In genomic region chr1:91876040-91876470, GRCh38 we compare ENCODE assay signal across 1 cellular context.
TF ChIP-seq lines count a peak whose summit lies in the region.

No MANE protein-coding gene starts in this region.

TF ChIP-seq in GM12878, 131 proteins besides CTCF, POLR2A, EP300 and RAD21 (continued from another document):
- TF ChIP-seq E2F8 (IDR thresholded peaks at IDR 0.05; ENCODE audit: low read depth, partially characterized antibody) (no peak), MTA2 (IDR thresholded peaks at IDR 0.05; ENCODE audit: low read depth) (peak; percentile 82), LARP7 (IDR thresholded peaks at IDR 0.05) (no peak), SKIL (IDR thresholded peaks at IDR 0.05; ENCODE audit: low read depth, poor library complexity, severe bottlenecking) (peak; percentile 27), GATAD2B (conservative IDR thresholded peaks at IDR 0.05; ENCODE audit: low read depth) (0 out of 2 replicates have a peak, but pooled peaks have one; percentile 49), BCL11A (IDR thresholded peaks at IDR 0.05; ENCODE audit: low read depth, low read length) (no peak), ATF3 (IDR thresholded peaks at IDR 0.05; ENCODE audit: borderline replicate concordance, extremely low read depth, low read depth, low read length) (no peak), BACH1 (IDR thresholded peaks at IDR 0.05; ENCODE audit: borderline replicate concordance) (peak; percentile 34; the same call in 1 of the 2 replicates), ASH2L (IDR thresholded peaks at IDR 0.05; ENCODE audit: borderline replicate concordance, low read depth) (no peak), ATF7 (IDR thresholded peaks at IDR 0.05; ENCODE audit: low read depth) (peak; percentile 46; the same call in 1 of the 2 replicates), CREB1 (IDR thresholded peaks at IDR 0.05; ENCODE audit: low read depth) (no peak), BHLHE40 (IDR thresholded peaks at IDR 0.05; ENCODE audit: borderline replicate concordance in 1 of 2, low read depth in 2 of 2, low read length in 1 of 2) (peak in 1 of 2 experiments; percentile 22; a peak in 1 of 4 replicates), IKZF2 (IDR thresholded peaks at IDR 0.05) (peak; percentile 94 to 96), DPF2 (IDR thresholded peaks at IDR 0.05) (peak; percentile 86)
